In genomic region chr3:187763850-187764648, GRCh38 we compare ENCODE assay signal across 17 cellular contexts. TPM values are rescaled to one million over a fixed set of nuclear protein-coding genes. Genes with fewer than 3 reads are reported as not detected.
DNase-seq lines count a peak whose midpoint lies in the region; ATAC-seq and TF ChIP-seq lines count a peak whose summit lies in the region.
"Had no signal": no experiment of that assay in that cellular context is flagged by ENCODE, and none has a peak within 500 bp of the region (broad histone marks: within the 10 kb centered on the region; RNA-seq: fewer than 3 reads in every experiment).

No MANE protein-coding gene starts in this region.

- H3K36me3 ChIP-seq in GM23248 (ENCODE audit: low read depth) (no peaks in the 10 kb centered on the region), esophagus (ENCODE audit: control insufficient read depth in 2 of 2, insufficient read depth in 2 of 2, low read length in 1 of 2) (no peaks in the 10 kb centered on the region), prostate gland (no peaks in the 10 kb centered on the region)

- TF ChIP-seq POLR2A in prostate gland (IDR thresholded peaks at IDR 0.05) = no peak

- DNase-seq in GM23248 (peak; percentile 25), NCI-H1436 treated with DMSO at 0.1 percent for 48 hours (lab: John Stamatoyannopoulos, UW) (peak; percentile 52), prostate gland (ENCODE audit: low spot score) (peak; percentile 22), NCI-H524 treated with DMSO at 0.1 percent for 48 hours (lab: John Stamatoyannopoulos, UW) (no peak)
- no peak for DNase-seq in activated CD4-positive, alpha-beta T cell treated with anti-CD3 and anti-CD28 coated beads, Interleukin-2, amount 50 U/mL, for 48 hours
- DNase-seq: activated CD4-positive, CD25-positive, alpha-beta regulatory T cell treated with anti-CD3 and anti-CD28 coated beads, Interleukin-2, amount 50 U/mL, for 72 hours; amniotic stem cell; central memory CD4-positive, alpha-beta T cell; effector CD8-positive, alpha-beta T cell; EL; NCI-H2107; nucleus accumbens; stimulated activated CD4-positive, alpha-beta T cell treated with anti-CD3 and anti-CD28 coated beads, Interleukin-1b, Interleukin-23, amount 100 ng/mL, for 48 hours had no signal

- no peak for TF ChIP-seq CTCF in prostate gland (IDR thresholded peaks at IDR 0.05)

- no peak overlapping the region for H3K4me2 ChIP-seq in GM23248 (ENCODE audit: unreplicated experiment)
- H3K4me2 ChIP-seq: PC-9 had no signal

- no peaks in the 10 kb centered on the region for H3K9me2 ChIP-seq in GM23248 (ENCODE audit: insufficient read depth)

- H3K27ac ChIP-seq in GM23248 (no peak overlapping the region), esophagus (ENCODE audit: low read depth in 2 of 2, low read length in 1 of 2) (peak overlapping the region; percentile 29 to 45), prostate gland (peak overlapping the region in 1 of 2 donors; percentile 56)
- H3K27ac ChIP-seq: PC-9, SK-N-MC had no signal

- no peaks in the 10 kb centered on the region for H4K20me1 ChIP-seq in GM23248 (ENCODE audit: insufficient read depth)

- no peak overlapping the region for H3K4me3 ChIP-seq in GM23248
- H3K4me3 ChIP-seq in esophagus (ENCODE audit: low read depth in 1 of 2, low read length in 2 of 2) = no peak overlapping the region
- H3K4me3 ChIP-seq in prostate gland = no peak overlapping the region
- H3K4me3 ChIP-seq: PC-9, SK-N-MC had no signal

- no peaks in the 10 kb centered on the region for H3K9me3 ChIP-seq in GM23248 (ENCODE audit: low read depth)
- no peaks in the 10 kb centered on the region for H3K9me3 ChIP-seq in esophagus (ENCODE audit: control insufficient read depth in 2 of 2, insufficient read depth in 1 of 2, low read depth in 1 of 2, low read length in 1 of 2)
- H3K9me3 ChIP-seq in prostate gland = no peaks in the 10 kb centered on the region

- intact Hi-C loops in prostate gland (cut with DNase I) = no loop called here

- no peak overlapping the region for H2AFZ ChIP-seq in GM23248
- H2AFZ ChIP-seq: PC-9 had no signal

- in situ Hi-C loops in GM23248 (cut with MboI) = loop anchor here (25.0 kb wide), 1 partner anchor 198 kb away; no protein-coding TSS in a partner anchor

- H3K79me2 ChIP-seq in GM23248 (ENCODE audit: insufficient read depth) = no peaks in the 10 kb centered on the region

- no peak overlapping the region for H3K9ac ChIP-seq in GM23248

- H3K4me1 ChIP-seq in GM23248 (ENCODE audit: insufficient read depth) = peaks cover 27% of the 10 kb centered on the region
- H3K4me1 ChIP-seq in esophagus (ENCODE audit: control insufficient read depth in 2 of 2, insufficient read depth in 2 of 2, low read length in 1 of 2) = no peaks in the 10 kb centered on the region
- no peaks in the 10 kb centered on the region for H3K4me1 ChIP-seq in prostate gland (replicated peaks)

- H3F3A ChIP-seq in GM23248 (ENCODE audit: insufficient read depth) = peaks cover 30% of the 10 kb centered on the region

- no peak for ATAC-seq in HG03135 (IDR thresholded peaks at IDR 0.05; ENCODE audit: unreplicated experiment)

- WGBS in GM23248 (ENCODE audit: low coverage in 1 of 2, low lambda C conversion rate in 2 of 2, missing lambda C conversion rate in 2 of 2), 2 experiments = 83 to 84% methylated on average over 7 of the region's 7 CpGs
- 42 to 60% methylated on average over 7 of the region's 7 CpGs for WGBS in esophagus, 2 donors
- WGBS in prostate gland = 48% methylated on average over 7 of the region's 7 CpGs

- H3K27me3 ChIP-seq in GM23248 (replicated peaks; ENCODE audit: insufficient read depth) = no peaks in the 10 kb centered on the region
- no peaks in the 10 kb centered on the region for H3K27me3 ChIP-seq in esophagus (ENCODE audit: control insufficient read depth in 1 of 2, insufficient read depth in 2 of 2, low read length in 2 of 2)
- no peaks in the 10 kb centered on the region for H3K27me3 ChIP-seq in prostate gland (replicated peaks; ENCODE audit: insufficient read depth)

RNA-seq across cellular contexts. Expression of gene BCL6, which starts 18.8 kb away (rescaled TPM):
- 32.3 and 61.6 TPM in 2 replicates for total RNA-seq in GM23248 (2014; rRNA removed; shearing (Covaris generic))
- 6.3 and 8.7 TPM in 2 replicates for polyA plus RNA-seq in GM23248 (2016; fragmentation: Nextera tagmentation; extraction: Ambion mirVana)
- polyA plus RNA-seq in esophagus = 10 to 100 TPM; 24.4 to 28.7 TPM
- total RNA-seq in prostate gland = 100 to 1,000 TPM in 1 of 2 donors, 10 to 100 TPM in 1; 50.1 to 105 TPM

Comparison
In these comparisons a context has a peak if more than half of its experiments do, and no peak if none do; other contexts are left out.
1. DNase-seq: peak in GM23248 (single experiment), NCI-H1436 treated with DMSO at 0.1 percent for 48 hours (single experiment) and prostate gland (single experiment); none in activated CD4-positive, alpha-beta T cell treated with anti-CD3 and anti-CD28 coated beads, Interleukin-2, amount 50 U/mL, for 48 hours (0 of 2) and NCI-H524 treated with DMSO at 0.1 percent for 48 hours (single experiment).